8 cellular contexts compared by ENCODE assay signal in genomic region chr5:40798856-40799210, GRCh38. TPM values are rescaled to one million over a fixed set of nuclear protein-coding genes. Genes with fewer than 3 reads are reported as not detected.
A peak's percentile ranks its signal among the peaks of the same experiment; 100 is the strongest.
DNase-seq lines count a peak whose midpoint lies in the region; ATAC-seq, FAIRE-seq and TF ChIP-seq lines count a peak whose summit lies in the region.

No MANE protein-coding gene starts in this region.

- intact Hi-C loops in Right ventricle myocardium superior (cut with DNase I) = no loop called here

- DNase-seq in right atrium auricular region (ENCODE audit: low spot score) (no peak), Right ventricle myocardium superior (no peak), bronchial epithelial cell (ENCODE audit: low read depth) (no peak), NCI-H1694 (lab: John Stamatoyannopoulos, UW) (no peak), NCI-H1694 treated with DMSO at 0.1 percent for 48 hours (lab: John Stamatoyannopoulos, UW) (no peak)
- DNase-seq in activated effector memory CD4-positive, alpha-beta T cell treated with anti-CD3 and anti-CD28 coated beads, Interleukin-2, amount 50 U/mL, for 16 hours = no peak

- ATAC-seq in Right ventricle myocardium superior (ENCODE audit: poor library complexity) (no peak), GM18511 (IDR thresholded peaks at IDR 0.05; ENCODE audit: unreplicated experiment) (no peak)

- H3K27me3 ChIP-seq in right atrium auricular region (no peaks in the 10 kb centered on the region), bronchial epithelial cell (ENCODE audit: control insufficient read depth, insufficient read depth, low read length) (no peaks in the 10 kb centered on the region), mucosa of rectum (ENCODE audit: control insufficient read depth in 2 of 2, insufficient read depth in 2 of 2, low read length in 2 of 2) (no peaks in the 10 kb centered on the region)

- peak overlapping the region; percentile 94 to 95 for H3K4me3 ChIP-seq in right atrium auricular region
- H3K4me3 ChIP-seq in bronchial epithelial cell (ENCODE audit: low read depth, low read length) = peak overlapping the region; percentile 71
- H3K4me3 ChIP-seq in mucosa of rectum (ENCODE audit: low read length in 2 of 2) = peak overlapping the region; percentile 90 to 100

- no peak for TF ChIP-seq CTCF in right atrium auricular region (IDR thresholded peaks at IDR 0.05)
- no peak for TF ChIP-seq CTCF in bronchial epithelial cell (IDR thresholded peaks at IDR 0.05; ENCODE audit: insufficient read depth, low read length, severe bottlenecking)

- no peak for FAIRE-seq in bronchial epithelial cell (lab: Jason Lieb, UNC)

- no peaks in the 10 kb centered on the region for H3K9me3 ChIP-seq in right atrium auricular region
- H3K9me3 ChIP-seq in mucosa of rectum (ENCODE audit: control insufficient read depth in 2 of 2, low read length in 2 of 2) = no peaks in the 10 kb centered on the region

- H3K4me1 ChIP-seq in right atrium auricular region = peaks cover 0 to 21% of the 10 kb centered on the region in 2 donors
- H3K4me1 ChIP-seq in mucosa of rectum (ENCODE audit: control insufficient read depth in 2 of 2, insufficient read depth in 2 of 2, low read length in 2 of 2) = peaks cover 14% of the 10 kb centered on the region in 2 donors

- H3K27ac ChIP-seq in right atrium auricular region (peak overlapping the region; percentile 94 to 95), mucosa of rectum (ENCODE audit: low read depth in 2 of 2, low read length in 2 of 2) (peak overlapping the region; percentile 75 to 85)

- H3K9ac ChIP-seq in mucosa of rectum (ENCODE audit: low read depth in 1 of 2, low read length in 2 of 2) = peak overlapping the region; percentile 83 to 90

- no peaks in the 10 kb centered on the region for H3K36me3 ChIP-seq in right atrium auricular region
- H3K36me3 ChIP-seq in bronchial epithelial cell (ENCODE audit: control insufficient read depth, insufficient read depth, low read length) = no peaks in the 10 kb centered on the region
- no peaks in the 10 kb centered on the region for H3K36me3 ChIP-seq in mucosa of rectum (ENCODE audit: control insufficient read depth in 2 of 2, insufficient read depth in 2 of 2, low read length in 2 of 2)

RNA-seq across cellular contexts. Expression of gene PRKAA1, which starts 0.7 kb away (rescaled TPM):
- total RNA-seq in right atrium auricular region (10 to 100 TPM; 43.0 to 52.5 TPM), Right ventricle myocardium superior (29.9 TPM), bronchial epithelial cell (57.1 and 66.4 TPM in 2 replicates)

RNA-seq across cellular contexts. Expression of gene RPL37, which starts 36.2 kb away (rescaled TPM):
- total RNA-seq in right atrium auricular region = 10 to 100 TPM; 51.2 to 95.3 TPM
- total RNA-seq in Right ventricle myocardium superior = 601 TPM
- total RNA-seq in bronchial epithelial cell = 264 and 2,479 TPM in 2 replicates

RNA-seq across cellular contexts. Expression of gene CARD6, which starts 42.3 kb away (rescaled TPM):
- total RNA-seq in right atrium auricular region = 10 to 100 TPM in 1 of 2 donors, 1 to 10 TPM in 1; 8.0 to 10.8 TPM
- total RNA-seq in Right ventricle myocardium superior = 5.3 TPM
- 6.1 and 7.8 TPM in 2 replicates for total RNA-seq in bronchial epithelial cell

RNA-seq across cellular contexts. Expression of gene TTC33, which starts 43.1 kb away (rescaled TPM):
- 10 to 100 TPM; 10.2 to 16.7 TPM for total RNA-seq in right atrium auricular region
- total RNA-seq in Right ventricle myocardium superior = 15.2 TPM
- total RNA-seq in bronchial epithelial cell = 9.7 and 10.1 TPM in 2 replicates
